ENCODE assay signal across 12 cellular contexts in the genomic region with DNA sequence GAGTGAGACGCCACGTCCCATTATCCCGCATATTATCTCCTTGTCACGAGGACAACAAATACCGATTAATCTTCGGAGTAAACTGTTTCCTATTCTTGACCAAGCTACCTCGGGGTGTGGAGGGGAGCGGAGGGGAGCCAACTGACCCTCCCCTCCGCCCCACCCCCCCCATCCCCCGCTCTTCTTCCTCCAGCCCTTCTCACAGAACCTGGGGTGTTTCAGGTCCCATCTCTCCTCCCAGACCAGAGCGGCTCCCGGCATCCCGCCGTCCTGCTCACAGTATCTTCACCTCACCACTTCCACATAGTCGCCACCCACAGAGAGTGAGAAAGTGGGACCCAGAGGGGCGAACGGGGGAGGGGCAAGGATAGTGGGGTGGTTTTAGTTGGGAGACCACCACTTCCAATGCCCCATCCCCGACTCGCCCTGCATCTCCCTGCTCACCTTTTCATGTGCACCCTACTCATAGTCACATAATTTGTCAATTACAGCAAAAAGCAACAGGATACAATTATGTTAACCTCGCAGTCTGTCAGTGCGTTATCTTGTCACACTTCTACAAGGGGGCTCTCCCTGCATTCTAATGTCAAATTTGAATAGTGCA. TPM values are rescaled to one million over a fixed set of nuclear protein-coding genes. Genes with fewer than 3 reads are reported as not detected.
A peak's percentile ranks its signal among the peaks of the same experiment; 100 is the strongest.
DNase-seq lines count a peak whose midpoint lies in the region; ATAC-seq, FAIRE-seq and TF ChIP-seq lines count a peak whose summit lies in the region.
"Had no signal": no experiment of that assay in that cellular context is flagged by ENCODE, and none has a peak within 500 bp of the region (broad histone marks: within the 10 kb centered on the region; RNA-seq: fewer than 3 reads in every experiment).

No MANE protein-coding gene starts in this region.

- CTCF ChIA-PET in CD4-positive, alpha-beta memory T cell (lab: Charles Lee; ENCODE audit: partially characterized antibody): no interaction called here
- CTCF ChIA-PET in naive thymus-derived CD4-positive, alpha-beta T cell (lab: Charles Lee): no interaction called here

- no peak overlapping the region for H3K4me3 ChIP-seq in CD4-positive, alpha-beta memory T cell (ENCODE audit: low read length in 2 of 2)
- no peak overlapping the region for H3K4me3 ChIP-seq in naive thymus-derived CD4-positive, alpha-beta T cell (ENCODE audit: low read length)
- no peak overlapping the region for H3K4me3 ChIP-seq in uterus

- peak; percentile 31 for FAIRE-seq in GM19239 (lab: Jason Lieb, UNC)

- peaks cover 2 to 8% of the 10 kb centered on the region in 2 donors for H3K36me3 Mint-ChIP-seq in CD4-positive, alpha-beta memory T cell
- H3K36me3 Mint-ChIP-seq in chondrocyte (ENCODE audit: low read depth): peaks cover 4% of the 10 kb centered on the region
- peaks cover 0 to 21% (median 14%) of the 10 kb centered on the region in 5 donors for H3K36me3 Mint-ChIP-seq in naive thymus-derived CD4-positive, alpha-beta T cell

- no peak overlapping the region for H3K27ac ChIP-seq in CD4-positive, alpha-beta memory T cell (ENCODE audit: low read depth, low read length)
- no peak overlapping the region for H3K27ac ChIP-seq in naive thymus-derived CD4-positive, alpha-beta T cell (ENCODE audit: low read depth, low read length)
- no peak overlapping the region for H3K27ac ChIP-seq in uterus

- peaks cover 0 to 3% of the 10 kb centered on the region in 2 donors for H3K9me3 ChIP-seq in CD4-positive, alpha-beta memory T cell (ENCODE audit: control insufficient read depth in 1 of 2, low read length in 2 of 2)
- peaks cover 0 to 6% (median 0%) of the 10 kb centered on the region in 3 experiments for H3K9me3 ChIP-seq in naive thymus-derived CD4-positive, alpha-beta T cell (ENCODE audit: control insufficient read depth in 2 of 3, low read length in 3 of 3)
- no peaks in the 10 kb centered on the region for H3K9me3 ChIP-seq in uterus

- TF ChIP-seq CTCF in chondrocyte (IDR thresholded peaks at IDR 0.05) (no peak), uterus (IDR thresholded peaks at IDR 0.05) (no peak)

- peaks cover 26 to 49% (median 40%) of the 10 kb centered on the region in 4 donors for H3K4me1 Mint-ChIP-seq in CD4-positive, alpha-beta memory T cell
- H3K4me1 Mint-ChIP-seq in chondrocyte (ENCODE audit: low read depth): peaks cover 32% of the 10 kb centered on the region
- peaks cover 28 to 59% (median 47%) of the 10 kb centered on the region in 7 donors for H3K4me1 Mint-ChIP-seq in naive thymus-derived CD4-positive, alpha-beta T cell

- peak overlapping the region in 3 of 7 donors; percentile 42 to 77 (median 59) for H3K27ac Mint-ChIP-seq in CD4-positive, alpha-beta memory T cell
- H3K27ac Mint-ChIP-seq in chondrocyte (ENCODE audit: unreplicated experiment): no peak overlapping the region
- H3K27ac Mint-ChIP-seq in naive thymus-derived CD4-positive, alpha-beta T cell: peak overlapping the region in 2 of 9 donors; percentile 34 to 85

- no peak for TF ChIP-seq POLR2A in uterus (IDR thresholded peaks at IDR 0.05)

- peaks cover 0 to 47% (median 41%) of the 10 kb centered on the region in 8 donors for H3K9me3 Mint-ChIP-seq in CD4-positive, alpha-beta memory T cell
- no peaks in the 10 kb centered on the region for H3K9me3 Mint-ChIP-seq in chondrocyte (ENCODE audit: low read depth)
- H3K9me3 Mint-ChIP-seq in naive thymus-derived CD4-positive, alpha-beta T cell: peaks cover 0 to 61% (median 28%) of the 10 kb centered on the region in 11 donors

- DNase-seq in CD4-positive, alpha-beta memory T cell: no peak
- DNase-seq in GM19239 (ENCODE audit: insufficient read length, low spot score) (no peak), chondrocyte (ENCODE audit: low spot score) (no peak), SIG-M5 (lab: John Stamatoyannopoulos, UW) (no peak), uterus (no peak)
- no peak for DNase-seq in naive thymus-derived CD4-positive, alpha-beta T cell
- DNase-seq: activated CD4-positive, alpha-beta T cell treated with anti-CD3 and anti-CD28 coated beads for 4 hours; GOT3; NCI-H1930; NCI-H69; stimulated activated CD4-positive, alpha-beta T cell treated with anti-CD3 and anti-CD28 coated beads, Interleukin-4, amount 100 ng/mL, for 1 hour had no signal

- H3K27me3 Mint-ChIP-seq in CD4-positive, alpha-beta memory T cell: peaks cover 63 to 68% of the 10 kb centered on the region in 2 donors
- H3K27me3 Mint-ChIP-seq in chondrocyte (ENCODE audit: low read depth): peaks cover 80% of the 10 kb centered on the region
- peaks cover 88 to 94% (median 94%) of the 10 kb centered on the region in 5 donors for H3K27me3 Mint-ChIP-seq in naive thymus-derived CD4-positive, alpha-beta T cell

- H3K27me3 ChIP-seq in CD4-positive, alpha-beta memory T cell (ENCODE audit: insufficient read depth, low read length): peaks cover 74% of the 10 kb centered on the region
- peaks cover 17 to 45% of the 10 kb centered on the region in 2 donors for H3K27me3 ChIP-seq in naive thymus-derived CD4-positive, alpha-beta T cell (ENCODE audit: control insufficient read depth in 2 of 2, insufficient read depth in 2 of 2, low read length in 2 of 2)
- peaks cover 15 to 78% of the 10 kb centered on the region in 2 donors for H3K27me3 ChIP-seq in uterus

- peaks cover 42% of the 10 kb centered on the region for H3K4me1 ChIP-seq in CD4-positive, alpha-beta memory T cell (ENCODE audit: insufficient read depth, low read length)
- H3K4me1 ChIP-seq in naive thymus-derived CD4-positive, alpha-beta T cell (ENCODE audit: control insufficient read depth in 2 of 2, insufficient read depth in 2 of 2, low read length in 2 of 2): peaks cover 5 to 21% of the 10 kb centered on the region in 2 donors
- peaks cover 0 to 12% of the 10 kb centered on the region in 2 donors for H3K4me1 ChIP-seq in uterus

- H3K36me3 ChIP-seq in CD4-positive, alpha-beta memory T cell (ENCODE audit: insufficient read depth, low read length): no peaks in the 10 kb centered on the region
- no peaks in the 10 kb centered on the region for H3K36me3 ChIP-seq in naive thymus-derived CD4-positive, alpha-beta T cell (ENCODE audit: control insufficient read depth in 2 of 3, insufficient read depth in 3 of 3, low read length in 3 of 3)
- H3K36me3 ChIP-seq in uterus: no peaks in the 10 kb centered on the region

- intact Hi-C loops in CD4-positive, alpha-beta memory T cell (cut with micrococcal nuclease): no loop called here
- intact Hi-C loops in naive thymus-derived CD4-positive, alpha-beta T cell (cut with micrococcal nuclease): loop anchor here in 1 of 2 donors (2.0 to 5.0 kb wide), 2 partner anchors 25 to 632 kb away; no protein-coding TSS in a partner anchor
- intact Hi-C loops in uterus (cut with DNase I; ENCODE audit: low total_unique reads): no loop called here

- H3K4me3 Mint-ChIP-seq in CD4-positive, alpha-beta memory T cell: peak overlapping the region in 7 of 8 donors; percentile 0 to 69 (median 21)
- H3K4me3 Mint-ChIP-seq in chondrocyte (ENCODE audit: unreplicated experiment): peak overlapping the region; percentile 42
- H3K4me3 Mint-ChIP-seq in naive thymus-derived CD4-positive, alpha-beta T cell: peak overlapping the region in 8 of 10 donors; percentile 0 to 70 (median 48)

- POLR2A ChIA-PET in CD4-positive, alpha-beta memory T cell (lab: Charles Lee; ENCODE audit: partially characterized antibody): no interaction called here
- POLR2A ChIA-PET in naive thymus-derived CD4-positive, alpha-beta T cell (lab: Charles Lee): no interaction called here

- ATAC-seq in naive thymus-derived CD4-positive, alpha-beta T cell: no peak
- ATAC-seq in HG03097 (IDR thresholded peaks at IDR 0.05; ENCODE audit: low FRiP score, unreplicated experiment): no peak

RNA-seq across cellular contexts. Expression of gene PAX6, which starts 11.2 kb away (rescaled TPM):
- not detected for total RNA-seq in CD4-positive, alpha-beta memory T cell
- under 1 TPM in 1 of 2 donors, not detected in 1; 0.11 TPM for polyA plus RNA-seq in CD4-positive, alpha-beta memory T cell
- total RNA-seq in chondrocyte: not detected in 3 replicates
- not detected for total RNA-seq in naive thymus-derived CD4-positive, alpha-beta T cell
- not detected for polyA plus RNA-seq in naive thymus-derived CD4-positive, alpha-beta T cell
- under 1 TPM in 1 of 4 donors, not detected in 3; 0.62 TPM for total RNA-seq in uterus
